ENCODE assay signal across 1 cellular context in the genomic region with DNA sequence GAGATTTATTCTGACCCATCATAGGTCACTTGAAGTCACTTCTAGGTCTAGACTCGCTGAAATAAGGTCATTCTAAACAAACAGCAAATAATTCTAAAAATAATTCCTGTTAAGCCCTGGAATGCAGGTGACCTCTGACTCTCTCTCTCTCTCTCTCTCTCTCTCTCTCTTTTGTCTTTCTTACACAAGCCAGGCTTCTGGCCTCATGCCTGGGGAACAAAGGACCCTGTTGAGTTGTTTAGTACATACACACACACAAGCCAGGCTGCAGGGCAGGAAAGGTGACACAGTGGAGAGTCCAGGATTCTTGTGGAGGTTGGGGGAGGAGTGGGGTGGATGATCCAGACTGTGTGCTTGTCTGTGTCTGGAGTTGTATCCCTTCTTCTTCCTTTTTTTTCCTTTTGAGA.
TF ChIP-seq lines count a peak whose summit lies in the region.

No MANE protein-coding gene starts in this region.

TF ChIP-seq in HepG2, 621 proteins besides CTCF, POLR2A, EP300 and RAD21 (continued from another document and continues in another):
- TF ChIP-seq PHF20 (CRISPR knock-in tag; IDR thresholded peaks at IDR 0.05) (no peak), HMGA1 (CRISPR knock-in tag; conservative IDR thresholded peaks at IDR 0.05) (no peak), SMAD1 (CRISPR knock-in tag; IDR thresholded peaks at IDR 0.05; ENCODE audit: borderline replicate concordance, low read depth) (no peak), ZFAT (CRISPR knock-in tag; conservative IDR thresholded peaks at IDR 0.05) (no peak), ZNF124 (CRISPR knock-in tag; IDR thresholded peaks at IDR 0.05) (peak; percentile 56; the same call in 1 of the 2 replicates), ZNF484 (CRISPR knock-in tag; IDR thresholded peaks at IDR 0.05; ENCODE audit: borderline replicate concordance, low read depth) (no peak), PITX1 (CRISPR knock-in tag; IDR thresholded peaks at IDR 0.05) (peak; percentile 99), NFE2L2 (IDR thresholded peaks at IDR 0.05; ENCODE audit: low read length) (no peak), ZNF296 (CRISPR knock-in tag; conservative IDR thresholded peaks at IDR 0.05) (no peak), JUNB (CRISPR knock-in tag; IDR thresholded peaks at IDR 0.05; ENCODE audit: borderline replicate concordance) (peak; percentile 64; the same call in 1 of the 2 replicates), RORA (CRISPR knock-in tag; IDR thresholded peaks at IDR 0.05) (0 out of 2 replicates have a peak, but pooled peaks have one; percentile 29), RXRA (CRISPR knock-in tag; IDR thresholded peaks at IDR 0.05) (peak; percentile 96), ZNF589 (CRISPR knock-in tag; conservative IDR thresholded peaks at IDR 0.05) (no peak), ZSCAN12 (CRISPR knock-in tag; IDR thresholded peaks at IDR 0.05) (no peak), ZNF709 (CRISPR knock-in tag; IDR thresholded peaks at IDR 0.05) (peak; percentile 59; the same call in 1 of the 2 replicates), DPF2 (CRISPR knock-in tag; IDR thresholded peaks at IDR 0.05; ENCODE audit: borderline replicate concordance, low read depth) (peak; percentile 79), MED13 (CRISPR knock-in tag; IDR thresholded peaks at IDR 0.05) (peak; percentile 32; the same call in 1 of the 2 replicates), HNF4G (IDR thresholded peaks at IDR 0.05; ENCODE audit: borderline replicate concordance, low read depth, low read length) (peak; percentile 94), HNF4G (CRISPR knock-in tag; IDR thresholded peaks at IDR 0.05; ENCODE audit: borderline replicate concordance, low read depth) (peak; percentile 61; the same call in 1 of the 2 replicates), SOX5 (CRISPR knock-in tag; IDR thresholded peaks at IDR 0.05; ENCODE audit: borderline replicate concordance) (peak; percentile 100), FIP1L1 (IDR thresholded peaks at IDR 0.05; ENCODE audit: borderline replicate concordance, insufficient read depth, low read depth, low read length) (no peak), ZNF577 (CRISPR knock-in tag; IDR thresholded peaks at IDR 0.05; ENCODE audit: borderline replicate concordance, low read depth) (no peak), MXD4 (CRISPR knock-in tag; IDR thresholded peaks at IDR 0.05) (peak; percentile 34; the same call in 1 of the 2 replicates), ZNF230 (CRISPR knock-in tag; IDR thresholded peaks at IDR 0.05) (no peak), HDAC1 (CRISPR knock-in tag; IDR thresholded peaks at IDR 0.05) (peak; percentile 95), KMT2B (CRISPR knock-in tag; IDR thresholded peaks at IDR 0.05) (0 out of 2 replicates have a peak, but pooled peaks have one; percentile 36), ZNF749 (CRISPR knock-in tag; IDR thresholded peaks at IDR 0.05; ENCODE audit: borderline replicate concordance) (peak; percentile 90; the same call in 1 of the 2 replicates), ZNF326 (CRISPR knock-in tag; IDR thresholded peaks at IDR 0.05; ENCODE audit: borderline replicate concordance) (no peak), AGO2 (optimal IDR thresholded peaks at IDR 0.05; ENCODE audit: low read depth, low read length) (no peak), SPEN (CRISPR knock-in tag; IDR thresholded peaks at IDR 0.05; ENCODE audit: low read depth) (0 out of 2 replicates have a peak, but pooled peaks have one; percentile 44), ZNF746 (CRISPR knock-in tag; IDR thresholded peaks at IDR 0.05) (peak; percentile 86; the same call in 1 of the 2 replicates), RARA (CRISPR knock-in tag; IDR thresholded peaks at IDR 0.05) (peak; percentile 98), ZBTB8A (CRISPR knock-in tag; IDR thresholded peaks at IDR 0.05; ENCODE audit: borderline replicate concordance, low read depth) (no peak), SRSF1 (optimal IDR thresholded peaks at IDR 0.05; ENCODE audit: low read depth, low read length) (no peak), HCFC1 (IDR thresholded peaks at IDR 0.05; ENCODE audit: low read depth, low read length) (no peak), PPARG (CRISPR knock-in tag; conservative IDR thresholded peaks at IDR 0.05) (peak; percentile 92), ELF3 (CRISPR knock-in tag; IDR thresholded peaks at IDR 0.05) (peak; percentile 68), GTF3A (CRISPR knock-in tag; conservative IDR thresholded peaks at IDR 0.05) (no peak), IKZF1 (IDR thresholded peaks at IDR 0.05) (no peak), SMARCC2 (IDR thresholded peaks at IDR 0.05) (no peak), SSRP1 (CRISPR knock-in tag; IDR thresholded peaks at IDR 0.05) (peak; percentile 57; the same call in 1 of the 2 replicates), YEATS2 (CRISPR knock-in tag; IDR thresholded peaks at IDR 0.05; ENCODE audit: borderline replicate concordance) (peak; percentile 73; the same call in 1 of the 2 replicates), TEAD3 (CRISPR knock-in tag; optimal IDR thresholded peaks at IDR 0.05; ENCODE audit: borderline replicate concordance) (peak; percentile 99)
- TF ChIP-seq, protein P1, sequence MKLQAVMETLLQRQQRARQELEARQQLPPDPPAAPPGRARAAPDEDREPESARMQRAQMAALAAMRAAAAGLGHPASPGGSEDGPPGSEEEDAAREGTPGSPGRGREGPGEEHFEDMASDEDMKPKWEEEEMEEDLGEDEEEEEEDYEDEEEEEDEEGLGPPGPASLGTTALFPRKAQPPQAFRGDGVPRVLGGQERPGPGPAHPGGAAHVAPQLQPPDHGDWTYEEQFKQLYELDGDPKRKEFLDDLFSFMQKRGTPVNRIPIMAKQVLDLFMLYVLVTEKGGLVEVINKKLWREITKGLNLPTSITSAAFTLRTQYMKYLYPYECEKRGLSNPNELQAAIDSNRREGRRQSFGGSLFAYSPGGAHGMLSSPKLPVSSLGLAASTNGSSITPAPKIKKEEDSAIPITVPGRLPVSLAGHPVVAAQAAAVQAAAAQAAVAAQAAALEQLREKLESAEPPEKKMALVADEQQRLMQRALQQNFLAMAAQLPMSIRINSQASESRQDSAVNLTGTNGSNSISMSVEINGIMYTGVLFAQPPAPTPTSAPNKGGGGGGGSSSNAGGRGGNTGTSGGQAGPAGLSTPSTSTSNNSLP (IDR thresholded peaks at IDR 0.05; ENCODE audit: low read depth, low read length), result peak; percentile 58; the same call in 1 of the 2 replicates
- TF ChIP-seq, protein P2, sequence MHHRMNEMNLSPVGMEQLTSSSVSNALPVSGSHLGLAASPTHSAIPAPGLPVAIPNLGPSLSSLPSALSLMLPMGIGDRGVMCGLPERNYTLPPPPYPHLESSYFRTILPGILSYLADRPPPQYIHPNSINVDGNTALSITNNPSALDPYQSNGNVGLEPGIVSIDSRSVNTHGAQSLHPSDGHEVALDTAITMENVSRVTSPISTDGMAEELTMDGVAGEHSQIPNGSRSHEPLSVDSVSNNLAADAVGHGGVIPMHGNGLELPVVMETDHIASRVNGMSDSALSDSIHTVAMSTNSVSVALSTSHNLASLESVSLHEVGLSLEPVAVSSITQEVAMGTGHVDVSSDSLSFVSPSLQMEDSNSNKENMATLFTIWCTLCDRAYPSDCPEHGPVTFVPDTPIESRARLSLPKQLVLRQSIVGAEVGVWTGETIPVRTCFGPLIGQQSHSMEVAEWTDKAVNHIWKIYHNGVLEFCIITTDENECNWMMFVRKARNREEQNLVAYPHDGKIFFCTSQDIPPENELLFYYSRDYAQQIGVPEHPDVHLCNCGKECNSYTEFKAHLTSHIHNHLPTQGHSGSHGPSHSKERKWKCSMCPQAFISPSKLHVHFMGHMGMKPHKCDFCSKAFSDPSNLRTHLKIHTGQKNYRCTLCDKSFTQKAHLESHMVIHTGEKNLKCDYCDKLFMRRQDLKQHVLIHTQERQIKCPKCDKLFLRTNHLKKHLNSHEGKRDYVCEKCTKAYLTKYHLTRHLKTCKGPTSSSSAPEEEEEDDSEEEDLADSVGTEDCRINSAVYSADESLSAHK (CRISPR knock-in tag; IDR thresholded peaks at IDR 0.05; ENCODE audit: borderline replicate concordance), result no peak
- TF ChIP-seq, protein P3, sequence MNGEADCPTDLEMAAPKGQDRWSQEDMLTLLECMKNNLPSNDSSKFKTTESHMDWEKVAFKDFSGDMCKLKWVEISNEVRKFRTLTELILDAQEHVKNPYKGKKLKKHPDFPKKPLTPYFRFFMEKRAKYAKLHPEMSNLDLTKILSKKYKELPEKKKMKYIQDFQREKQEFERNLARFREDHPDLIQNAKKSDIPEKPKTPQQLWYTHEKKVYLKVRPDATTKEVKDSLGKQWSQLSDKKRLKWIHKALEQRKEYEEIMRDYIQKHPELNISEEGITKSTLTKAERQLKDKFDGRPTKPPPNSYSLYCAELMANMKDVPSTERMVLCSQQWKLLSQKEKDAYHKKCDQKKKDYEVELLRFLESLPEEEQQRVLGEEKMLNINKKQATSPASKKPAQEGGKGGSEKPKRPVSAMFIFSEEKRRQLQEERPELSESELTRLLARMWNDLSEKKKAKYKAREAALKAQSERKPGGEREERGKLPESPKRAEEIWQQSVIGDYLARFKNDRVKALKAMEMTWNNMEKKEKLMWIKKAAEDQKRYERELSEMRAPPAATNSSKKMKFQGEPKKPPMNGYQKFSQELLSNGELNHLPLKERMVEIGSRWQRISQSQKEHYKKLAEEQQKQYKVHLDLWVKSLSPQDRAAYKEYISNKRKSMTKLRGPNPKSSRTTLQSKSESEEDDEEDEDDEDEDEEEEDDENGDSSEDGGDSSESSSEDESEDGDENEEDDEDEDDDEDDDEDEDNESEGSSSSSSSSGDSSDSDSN (CRISPR knock-in tag; IDR thresholded peaks at IDR 0.05), result no peak; the same call in 1 of the 2 replicates
- TF ChIP-seq, protein P4, sequence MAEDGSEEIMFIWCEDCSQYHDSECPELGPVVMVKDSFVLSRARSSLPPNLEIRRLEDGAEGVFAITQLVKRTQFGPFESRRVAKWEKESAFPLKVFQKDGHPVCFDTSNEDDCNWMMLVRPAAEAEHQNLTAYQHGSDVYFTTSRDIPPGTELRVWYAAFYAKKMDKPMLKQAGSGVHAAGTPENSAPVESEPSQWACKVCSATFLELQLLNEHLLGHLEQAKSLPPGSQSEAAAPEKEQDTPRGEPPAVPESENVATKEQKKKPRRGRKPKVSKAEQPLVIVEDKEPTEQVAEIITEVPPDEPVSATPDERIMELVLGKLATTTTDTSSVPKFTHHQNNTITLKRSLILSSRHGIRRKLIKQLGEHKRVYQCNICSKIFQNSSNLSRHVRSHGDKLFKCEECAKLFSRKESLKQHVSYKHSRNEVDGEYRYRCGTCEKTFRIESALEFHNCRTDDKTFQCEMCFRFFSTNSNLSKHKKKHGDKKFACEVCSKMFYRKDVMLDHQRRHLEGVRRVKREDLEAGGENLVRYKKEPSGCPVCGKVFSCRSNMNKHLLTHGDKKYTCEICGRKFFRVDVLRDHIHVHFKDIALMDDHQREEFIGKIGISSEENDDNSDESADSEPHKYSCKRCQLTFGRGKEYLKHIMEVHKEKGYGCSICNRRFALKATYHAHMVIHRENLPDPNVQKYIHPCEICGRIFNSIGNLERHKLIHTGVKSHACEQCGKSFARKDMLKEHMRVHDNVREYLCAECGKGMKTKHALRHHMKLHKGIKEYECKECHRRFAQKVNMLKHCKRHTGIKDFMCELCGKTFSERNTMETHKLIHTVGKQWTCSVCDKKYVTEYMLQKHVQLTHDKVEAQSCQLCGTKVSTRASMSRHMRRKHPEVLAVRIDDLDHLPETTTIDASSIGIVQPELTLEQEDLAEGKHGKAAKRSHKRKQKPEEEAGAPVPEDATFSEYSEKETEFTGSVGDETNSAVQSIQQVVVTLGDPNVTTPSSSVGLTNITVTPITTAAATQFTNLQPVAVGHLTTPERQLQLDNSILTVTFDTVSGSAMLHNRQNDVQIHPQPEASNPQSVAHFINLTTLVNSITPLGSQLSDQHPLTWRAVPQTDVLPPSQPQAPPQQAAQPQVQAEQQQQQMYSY (CRISPR knock-in tag; IDR thresholded peaks at IDR 0.05), result no peak
- TF ChIP-seq, protein P5, sequence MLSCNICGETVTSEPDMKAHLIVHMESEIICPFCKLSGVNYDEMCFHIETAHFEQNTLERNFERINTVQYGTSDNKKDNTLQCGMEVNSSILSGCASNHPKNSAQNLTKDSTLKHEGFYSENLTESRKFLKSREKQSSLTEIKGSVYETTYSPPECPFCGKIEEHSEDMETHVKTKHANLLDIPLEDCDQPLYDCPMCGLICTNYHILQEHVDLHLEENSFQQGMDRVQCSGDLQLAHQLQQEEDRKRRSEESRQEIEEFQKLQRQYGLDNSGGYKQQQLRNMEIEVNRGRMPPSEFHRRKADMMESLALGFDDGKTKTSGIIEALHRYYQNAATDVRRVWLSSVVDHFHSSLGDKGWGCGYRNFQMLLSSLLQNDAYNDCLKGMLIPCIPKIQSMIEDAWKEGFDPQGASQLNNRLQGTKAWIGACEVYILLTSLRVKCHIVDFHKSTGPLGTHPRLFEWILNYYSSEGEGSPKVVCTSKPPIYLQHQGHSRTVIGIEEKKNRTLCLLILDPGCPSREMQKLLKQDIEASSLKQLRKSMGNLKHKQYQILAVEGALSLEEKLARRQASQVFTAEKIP (CRISPR knock-in tag; IDR thresholded peaks at IDR 0.05; ENCODE audit: borderline replicate concordance), result no peak
- TF ChIP-seq, protein P6, sequence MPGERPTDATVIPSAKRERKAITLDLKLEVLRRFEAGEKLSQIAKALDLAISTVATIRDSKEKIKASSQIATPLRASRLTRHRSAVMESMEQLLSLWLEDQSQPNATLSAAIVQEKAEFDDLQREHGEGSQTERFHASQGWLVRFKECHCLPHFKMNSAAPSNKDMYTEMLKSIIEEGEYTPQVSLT (CRISPR knock-in tag; IDR thresholded peaks at IDR 0.05; ENCODE audit: borderline replicate concordance, low read depth), result no peak
- TF ChIP-seq, protein P7, sequence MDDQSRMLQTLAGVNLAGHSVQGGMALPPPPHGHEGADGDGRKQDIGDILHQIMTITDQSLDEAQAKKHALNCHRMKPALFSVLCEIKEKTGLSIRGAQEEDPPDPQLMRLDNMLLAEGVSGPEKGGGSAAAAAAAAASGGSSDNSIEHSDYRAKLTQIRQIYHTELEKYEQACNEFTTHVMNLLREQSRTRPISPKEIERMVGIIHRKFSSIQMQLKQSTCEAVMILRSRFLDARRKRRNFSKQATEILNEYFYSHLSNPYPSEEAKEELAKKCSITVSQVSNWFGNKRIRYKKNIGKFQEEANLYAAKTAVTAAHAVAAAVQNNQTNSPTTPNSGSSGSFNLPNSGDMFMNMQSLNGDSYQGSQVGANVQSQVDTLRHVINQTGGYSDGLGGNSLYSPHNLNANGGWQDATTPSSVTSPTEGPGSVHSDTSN (CRISPR knock-in tag; IDR thresholded peaks at IDR 0.05; ENCODE audit: borderline replicate concordance), result no peak
